In the genomic region with DNA sequence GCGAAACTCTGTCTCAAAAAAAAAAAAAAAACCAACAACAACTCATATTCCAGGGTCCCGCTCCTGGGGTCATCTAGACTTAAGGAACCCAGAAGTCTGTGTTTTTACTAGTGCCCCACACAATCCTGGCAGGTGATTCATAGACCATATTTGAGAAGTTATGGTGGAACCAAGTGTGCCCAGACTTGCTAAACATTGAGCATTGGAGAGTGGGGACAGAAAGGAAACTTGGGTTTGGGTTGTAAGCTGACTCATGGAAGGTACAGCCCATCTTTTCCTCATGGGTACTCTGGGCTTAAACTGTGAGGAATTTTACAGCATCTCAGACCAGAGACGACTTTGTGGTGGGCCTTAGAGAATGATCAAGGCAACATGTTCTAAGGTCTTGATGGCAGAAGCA, we compare ENCODE assay signal across 31 cellular contexts.
"Had no signal": no experiment of that assay in that cellular context is flagged by ENCODE, and none has a peak within 500 bp of the region (broad histone marks: within the 10 kb centered on the region; RNA-seq: fewer than 3 reads in every experiment).

No MANE protein-coding gene starts in this region.

- H3K9me3 ChIP-seq: colonic mucosa, gastrocnemius medialis, heart left ventricle had no signal

- DNase-seq: activated CD4-positive, alpha-beta memory T cell treated with anti-CD3 and anti-CD28 coated beads for 36 hours; activated CD4-positive, alpha-beta T cell treated with anti-CD3 and anti-CD28 coated beads for 36 hours; activated CD4-positive, alpha-beta T cell treated with anti-CD3 and anti-CD28 coated beads, Interleukin-2, amount 10 ng/mL, durations not matched to agents 24 days and 14 days; activated CD4-positive, CD25-positive, alpha-beta regulatory T cell; activated CD4-positive, CD25-positive, alpha-beta regulatory T cell treated with anti-CD3 and anti-CD28 coated beads, Interleukin-2, amount 50 U/mL, for 72 hours; activated CD8-positive, alpha-beta memory T cell treated with anti-CD3 and anti-CD28 coated beads, Interleukin-2, amount 10 ng/mL, durations not matched to agents 7 days and 5 days; activated CD8-positive, alpha-beta memory T cell treated with anti-CD3 and anti-CD28 coated beads, Interleukin-2, amount 50 U/mL, for 4 hours; activated CD8-positive, alpha-beta T cell treated with anti-CD3 and anti-CD28 coated beads, Interleukin-2, amount 10 ng/mL, durations not matched to agents 7 days and 5 days; activated gamma-delta T cell; activated naive CD4-positive, alpha-beta T cell; activated naive CD4-positive, alpha-beta T cell treated with anti-CD3 and anti-CD28 coated beads, Interleukin-2, amount 10 ng/mL, durations not matched to agents 7 days and 5 days; activated T-cell treated with anti-CD3 and anti-CD28 coated beads, Interleukin-2, amount 50 U/mL, for 24 hours; activated T-cell treated with anti-CD3 and anti-CD28 coated beads, Interleukin-2, amount 50 U/mL, for 72 hours; amniotic stem cell; anterior cingulate cortex; brain microvascular endothelial cell; central memory CD4-positive, alpha-beta T cell; cerebellar nuclear complex; colonic mucosa; effector CD8-positive, alpha-beta T cell; foreskin fibroblast; gastrocnemius medialis; glutamatergic neuron; heart left ventricle; T-helper 1 cell; T-helper 17 cell; T1000 had no signal

- H3K27ac Mint-ChIP-seq: activated CD4-positive, alpha-beta memory T cell treated with anti-CD3 and anti-CD28 coated beads for 36 hours; activated CD4-positive, alpha-beta T cell treated with anti-CD3 and anti-CD28 coated beads for 36 hours; activated CD4-positive, alpha-beta T cell treated with anti-CD3 and anti-CD28 coated beads, Interleukin-2, amount 10 ng/mL, durations not matched to agents 24 days and 14 days; activated CD8-positive, alpha-beta memory T cell treated with anti-CD3 and anti-CD28 coated beads, Interleukin-2, amount 10 ng/mL, durations not matched to agents 7 days and 5 days; activated CD8-positive, alpha-beta T cell treated with anti-CD3 and anti-CD28 coated beads, Interleukin-2, amount 10 ng/mL, durations not matched to agents 7 days and 5 days; activated naive CD4-positive, alpha-beta T cell treated with anti-CD3 and anti-CD28 coated beads, Interleukin-2, amount 10 ng/mL, durations not matched to agents 7 days and 5 days; activated naive CD4-positive, alpha-beta T cell treated with anti-CD3 and anti-CD28 coated beads, Interleukin-2, amount 50 U/mL, for 72 hours; activated T-cell treated with anti-CD3 and anti-CD28 coated beads, Interleukin-2, amount 50 U/mL, for 24 hours; activated T-cell treated with anti-CD3 and anti-CD28 coated beads, Interleukin-2, amount 50 U/mL, for 72 hours; T-helper 17 cell; T-helper 2 cell treated with Interferon-gamma antibody and Interleukin-4, amounts not matched to agents 5 μg/mL and 100 μg/mL, for 36 hours had no signal

- H3K36me3 ChIP-seq: brain microvascular endothelial cell, cardiac muscle cell, colonic mucosa, gastrocnemius medialis, heart left ventricle had no signal

- H3K4me3 Mint-ChIP-seq: activated CD4-positive, alpha-beta memory T cell treated with anti-CD3 and anti-CD28 coated beads for 36 hours; activated CD4-positive, alpha-beta T cell treated with anti-CD3 and anti-CD28 coated beads for 36 hours; activated CD4-positive, alpha-beta T cell treated with anti-CD3 and anti-CD28 coated beads, Interleukin-2, amount 10 ng/mL, durations not matched to agents 24 days and 14 days; activated CD8-positive, alpha-beta memory T cell treated with anti-CD3 and anti-CD28 coated beads, Interleukin-2, amount 10 ng/mL, durations not matched to agents 7 days and 5 days; activated CD8-positive, alpha-beta T cell treated with anti-CD3 and anti-CD28 coated beads, Interleukin-2, amount 10 ng/mL, durations not matched to agents 7 days and 5 days; activated naive CD4-positive, alpha-beta T cell treated with anti-CD3 and anti-CD28 coated beads, Interleukin-2, amount 10 ng/mL, durations not matched to agents 7 days and 5 days; activated T-cell treated with anti-CD3 and anti-CD28 coated beads, Interleukin-2, amount 50 U/mL, for 24 hours; activated T-cell treated with anti-CD3 and anti-CD28 coated beads, Interleukin-2, amount 50 U/mL, for 72 hours; T-helper 17 cell; T-helper 2 cell treated with Interferon-gamma antibody and Interleukin-4, amounts not matched to agents 5 μg/mL and 100 μg/mL, for 36 hours had no signal

- H3K4me1 Mint-ChIP-seq: activated CD4-positive, alpha-beta T cell treated with anti-CD3 and anti-CD28 coated beads for 36 hours; activated CD4-positive, alpha-beta T cell treated with anti-CD3 and anti-CD28 coated beads, Interleukin-2, amount 10 ng/mL, durations not matched to agents 24 days and 14 days; activated CD8-positive, alpha-beta memory T cell treated with anti-CD3 and anti-CD28 coated beads, Interleukin-2, amount 10 ng/mL, durations not matched to agents 7 days and 5 days; activated naive CD4-positive, alpha-beta T cell treated with anti-CD3 and anti-CD28 coated beads, Interleukin-2, amount 10 ng/mL, durations not matched to agents 7 days and 5 days; T-helper 17 cell had no signal

- H3K4me3 ChIP-seq: cardiac muscle cell, colonic mucosa, gastrocnemius medialis, heart left ventricle had no signal

- ATAC-seq: activated CD4-positive, alpha-beta T cell treated with anti-CD3 and anti-CD28 coated beads for 36 hours; activated CD8-positive, alpha-beta memory T cell treated with anti-CD3 and anti-CD28 coated beads, Interleukin-2, amount 10 ng/mL, durations not matched to agents 7 days and 5 days; activated CD8-positive, alpha-beta T cell treated with anti-CD3 and anti-CD28 coated beads, Interleukin-2, amount 10 ng/mL, durations not matched to agents 7 days and 5 days; activated naive CD4-positive, alpha-beta T cell treated with anti-CD3 and anti-CD28 coated beads, Interleukin-2, amount 50 U/mL, for 72 hours; activated T-cell treated with anti-CD3 and anti-CD28 coated beads, Interleukin-2, amount 50 U/mL, for 72 hours; esophagus mucosa; gastrocnemius medialis; heart left ventricle; T-helper 17 cell had no signal

- H3K27ac ChIP-seq: brain microvascular endothelial cell, cardiac muscle cell, colonic mucosa, gastrocnemius medialis, heart left ventricle had no signal

- H3K4me1 ChIP-seq: colonic mucosa, gastrocnemius medialis, heart left ventricle had no signal

- H3K9me3 Mint-ChIP-seq: activated CD4-positive, alpha-beta memory T cell treated with anti-CD3 and anti-CD28 coated beads for 36 hours; activated CD4-positive, alpha-beta T cell treated with anti-CD3 and anti-CD28 coated beads, Interleukin-2, amount 10 ng/mL, durations not matched to agents 24 days and 14 days; activated naive CD4-positive, alpha-beta T cell treated with anti-CD3 and anti-CD28 coated beads, Interleukin-2, amount 10 ng/mL, durations not matched to agents 7 days and 5 days; activated naive CD4-positive, alpha-beta T cell treated with anti-CD3 and anti-CD28 coated beads, Interleukin-2, amount 50 U/mL, for 72 hours; activated T-cell treated with anti-CD3 and anti-CD28 coated beads, Interleukin-2, amount 50 U/mL, for 24 hours; activated T-cell treated with anti-CD3 and anti-CD28 coated beads, Interleukin-2, amount 50 U/mL, for 72 hours; T-helper 2 cell treated with Interferon-gamma antibody and Interleukin-4, amounts not matched to agents 5 μg/mL and 100 μg/mL, for 36 hours had no signal

- H3K27me3 ChIP-seq: brain microvascular endothelial cell, cardiac muscle cell, colonic mucosa had no signal
